Comparison of ENCODE assay signal across 21 cellular contexts in the genomic region with DNA sequence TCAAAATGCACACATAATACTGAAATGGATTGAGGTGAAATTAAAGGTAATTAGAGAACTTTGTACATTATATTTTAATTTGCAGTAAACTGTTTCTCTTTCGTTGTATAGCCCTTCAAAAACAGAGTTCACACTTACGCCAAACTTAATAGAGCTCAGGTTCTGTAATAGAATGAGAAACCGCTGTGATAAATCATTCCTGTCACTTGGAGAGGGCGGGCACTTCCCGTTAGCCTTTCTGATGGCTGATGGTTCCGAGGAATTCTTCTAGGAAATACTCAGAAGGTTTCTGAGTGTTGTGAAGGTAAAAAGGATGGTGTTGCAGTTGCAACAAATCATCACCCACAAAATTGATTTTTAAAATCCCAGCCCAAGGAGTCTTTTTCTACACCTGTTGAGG.
"Had no signal": no experiment of that assay in that cellular context is flagged by ENCODE, and none has a peak within 500 bp of the region (broad histone marks: within the 10 kb centered on the region; RNA-seq: fewer than 3 reads in every experiment).

No MANE protein-coding gene starts in this region.

- H3K4me3 Mint-ChIP-seq: activated CD4-positive, alpha-beta T cell treated with anti-CD3 and anti-CD28 coated beads, Interleukin-2, amount 10 ng/mL, durations not matched to agents 7 days and 5 days; activated CD8-positive, alpha-beta T cell treated with anti-CD3 and anti-CD28 coated beads, Interleukin-2, amount 10 ng/mL, durations not matched to agents 7 days and 5 days; activated naive CD4-positive, alpha-beta T cell treated with anti-CD3 and anti-CD28 coated beads, Interleukin-2, amount 10 ng/mL, durations not matched to agents 7 days and 5 days; activated naive CD8-positive, alpha-beta T cell treated with anti-CD3 and anti-CD28 coated beads, Interleukin-2, amount 50 U/mL, for 24 hours; activated T-cell treated with anti-CD3 and anti-CD28 coated beads, Interleukin-2, amount 50 U/mL, for 24 hours; central memory CD8-positive, alpha-beta T cell had no signal

- H3K36me3 Mint-ChIP-seq: activated naive CD4-positive, alpha-beta T cell treated with anti-CD3 and anti-CD28 coated beads, Interleukin-2, amount 10 ng/mL, durations not matched to agents 7 days and 5 days had no signal

- H3K4me2 ChIP-seq: smooth muscle cell had no signal

- H3K36me3 ChIP-seq: ascending aorta, colonic mucosa, left lung, neutrophil, pancreas, thoracic aorta, upper lobe of left lung had no signal

- H3K27me3 ChIP-seq: ascending aorta, colonic mucosa, left lung, neutrophil, pancreas, upper lobe of left lung had no signal

- H3K4me1 ChIP-seq: ascending aorta, colonic mucosa, pancreas had no signal

- H3K27me3 Mint-ChIP-seq: activated CD4-positive, alpha-beta T cell treated with anti-CD3 and anti-CD28 coated beads, Interleukin-2, amount 10 ng/mL, durations not matched to agents 7 days and 5 days; activated naive CD8-positive, alpha-beta T cell treated with anti-CD3 and anti-CD28 coated beads, Interleukin-2, amount 50 U/mL, for 24 hours; activated T-cell treated with anti-CD3 and anti-CD28 coated beads, Interleukin-2, amount 50 U/mL, for 24 hours had no signal

- DNase-seq: activated CD4-positive, alpha-beta T cell treated with anti-CD3 and anti-CD28 coated beads, Interleukin-2, amount 10 ng/mL, durations not matched to agents 7 days and 5 days; activated CD8-positive, alpha-beta T cell treated with anti-CD3 and anti-CD28 coated beads, Interleukin-2, amount 10 ng/mL, durations not matched to agents 7 days and 5 days; activated naive CD4-positive, alpha-beta T cell treated with anti-CD3 and anti-CD28 coated beads, Interleukin-2, amount 10 ng/mL, durations not matched to agents 7 days and 5 days; activated naive CD8-positive, alpha-beta T cell treated with anti-CD3 and anti-CD28 coated beads, Interleukin-2, amount 50 U/mL, for 24 hours; activated T-cell treated with anti-CD3 and anti-CD28 coated beads, Interleukin-2, amount 50 U/mL, for 24 hours; colonic mucosa; foreskin melanocyte; kidney; left lung; pancreas; stimulated activated CD4-positive, alpha-beta T cell treated with anti-CD3 and anti-CD28 coated beads, Interleukin-4, amount 100 ng/mL, for 1 hour; T1000; upper lobe of left lung had no signal

- H3K9me3 Mint-ChIP-seq: activated CD4-positive, alpha-beta T cell treated with anti-CD3 and anti-CD28 coated beads, Interleukin-2, amount 10 ng/mL, durations not matched to agents 7 days and 5 days; activated naive CD4-positive, alpha-beta T cell treated with anti-CD3 and anti-CD28 coated beads, Interleukin-2, amount 10 ng/mL, durations not matched to agents 7 days and 5 days; activated naive CD8-positive, alpha-beta T cell treated with anti-CD3 and anti-CD28 coated beads, Interleukin-2, amount 50 U/mL, for 24 hours; activated T-cell treated with anti-CD3 and anti-CD28 coated beads, Interleukin-2, amount 50 U/mL, for 24 hours; activated T-helper 2 cell treated with anti-CD3 and anti-CD28 coated beads, Interferon-gamma antibody, Interleukin-2, Interleukin-4, amounts not matched to agents 10 μg/mL and 5 μg/mL and 100 μg/mL, durations not matched to agents 14 hours and 24 hours and 36 hours; central memory CD8-positive, alpha-beta T cell had no signal

- H3K4me3 ChIP-seq: ascending aorta, colonic mucosa, left lung, pancreas, smooth muscle cell, thoracic aorta, upper lobe of left lung had no signal

- H3K9me3 ChIP-seq: ascending aorta, colonic mucosa, left lung, neutrophil, pancreas, thoracic aorta, upper lobe of left lung had no signal

- ATAC-seq: activated CD4-positive, CD25-positive, alpha-beta regulatory T cell treated with anti-CD3 and anti-CD28 coated beads, Interleukin-2, amount 50 U/mL, for 24 hours; activated CD8-positive, alpha-beta T cell treated with anti-CD3 and anti-CD28 coated beads, Interleukin-2, amount 10 ng/mL, durations not matched to agents 7 days and 5 days; activated naive CD8-positive, alpha-beta T cell treated with anti-CD3 and anti-CD28 coated beads, Interleukin-2, amount 50 U/mL, for 24 hours; left lung; pancreas; sciatic nerve had no signal

- H3K27ac ChIP-seq: ascending aorta, colonic mucosa, left lung, neutrophil, pancreas, thoracic aorta, upper lobe of left lung had no signal

- H3K27ac Mint-ChIP-seq: activated CD4-positive, alpha-beta T cell treated with anti-CD3 and anti-CD28 coated beads, Interleukin-2, amount 10 ng/mL, durations not matched to agents 7 days and 5 days; activated CD8-positive, alpha-beta T cell treated with anti-CD3 and anti-CD28 coated beads, Interleukin-2, amount 10 ng/mL, durations not matched to agents 7 days and 5 days; activated naive CD4-positive, alpha-beta T cell treated with anti-CD3 and anti-CD28 coated beads, Interleukin-2, amount 10 ng/mL, durations not matched to agents 7 days and 5 days; activated naive CD8-positive, alpha-beta T cell treated with anti-CD3 and anti-CD28 coated beads, Interleukin-2, amount 50 U/mL, for 24 hours; activated T-cell treated with anti-CD3 and anti-CD28 coated beads, Interleukin-2, amount 50 U/mL, for 24 hours; activated T-helper 2 cell treated with anti-CD3 and anti-CD28 coated beads, Interferon-gamma antibody, Interleukin-2, Interleukin-4, amounts not matched to agents 10 μg/mL and 5 μg/mL and 100 μg/mL, durations not matched to agents 14 hours and 24 hours and 36 hours had no signal
